Comparison of ENCODE assay signal across 8 cellular contexts in the genomic region with DNA sequence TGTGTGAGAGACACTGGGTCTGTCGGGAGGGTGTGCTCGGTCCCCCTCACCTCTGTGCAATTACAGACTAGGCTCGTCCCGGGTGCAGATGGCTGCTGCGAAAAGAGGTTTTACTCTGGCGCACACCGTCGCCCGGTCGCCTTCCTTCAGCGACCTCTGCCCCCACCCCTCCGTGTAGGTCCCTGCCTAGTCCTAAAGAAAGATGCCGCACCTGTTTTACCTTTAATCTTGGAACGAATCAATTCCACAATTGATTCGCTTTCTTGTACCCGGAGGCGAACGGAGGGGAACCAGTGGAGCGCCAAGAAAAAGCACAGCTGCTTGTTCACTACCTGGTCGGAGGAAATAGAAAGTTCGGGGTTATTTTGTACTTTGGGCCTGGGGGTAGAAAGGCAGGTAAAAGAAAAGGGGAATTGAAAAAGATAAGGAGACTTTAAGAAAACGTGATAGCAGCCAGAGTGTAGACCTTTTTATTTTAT. TPM values are rescaled to one million over a fixed set of nuclear protein-coding genes. Genes with fewer than 3 reads are reported as not detected.
DNase-seq lines count a peak whose midpoint lies in the region; ATAC-seq, FAIRE-seq and TF ChIP-seq lines count a peak whose summit lies in the region.

No MANE protein-coding gene starts in this region.

- H3K4me3 ChIP-seq in HEK293 (ENCODE audit: low read depth, low read length) (peak overlapping the region; percentile 66), bronchial epithelial cell (ENCODE audit: low read depth, low read length) (peak overlapping the region; percentile 41), osteoblast (ENCODE audit: insufficient read depth, low read length) (no peak overlapping the region)

- DNase-seq in bronchial epithelial cell (ENCODE audit: low read depth) (no peak), osteoblast (ENCODE audit: insufficient read length, low spot score, missing footprints) (no peak), GDM1 (lab: John Stamatoyannopoulos, UW) (no peak), epidermal melanocyte (ENCODE audit: insufficient read length, low spot score) (no peak), 8988T (no peak)

- FAIRE-seq in bronchial epithelial cell (lab: Jason Lieb, UNC), result no peak

- no peaks in the 10 kb centered on the region for H4K20me1 ChIP-seq in osteoblast (ENCODE audit: insufficient read depth, low read length)

- no peaks in the 10 kb centered on the region for H3K79me2 ChIP-seq in osteoblast (ENCODE audit: insufficient read depth, low read length)

- H3K4me1 ChIP-seq in HEK293 (ENCODE audit: control insufficient read depth, insufficient read depth, low read length) (peaks cover 12% of the 10 kb centered on the region), osteoblast (ENCODE audit: insufficient read depth, low read length) (no peaks in the 10 kb centered on the region)

- H3K4me2 ChIP-seq in osteoblast (ENCODE audit: insufficient read depth, low read length), result peak overlapping the region; percentile 19

- no peaks in the 10 kb centered on the region for H3K27me3 ChIP-seq in bronchial epithelial cell (ENCODE audit: control insufficient read depth, insufficient read depth, low read length)
- H3K27me3 ChIP-seq in osteoblast (ENCODE audit: insufficient read depth, low read length), result peaks cover 69% of the 10 kb centered on the region

- H3K27ac ChIP-seq in HEK293 (ENCODE audit: extremely low read depth, low read depth, low read length) (peak overlapping the region; percentile 67; the same call in 1 of the 2 replicates), osteoblast (ENCODE audit: low read depth, low read length) (no peak overlapping the region)

- CTCF ChIA-PET in HEK293 (lab: Yijun Ruan, JAX), result interaction anchor here (0.6 to 0.7 kb wide), 2 partner anchors 33 to 176 kb away, joined by 3 read pairs; no protein-coding TSS in a partner anchor

- TF ChIP-seq CTCF in HEK293 (tag by site-specific recombination; IDR thresholded peaks at IDR 0.05), result no peak
- no peak for TF ChIP-seq CTCF in bronchial epithelial cell (IDR thresholded peaks at IDR 0.05; ENCODE audit: insufficient read depth, low read length, severe bottlenecking)
- no peak for TF ChIP-seq CTCF in osteoblast (IDR thresholded peaks at IDR 0.05; ENCODE audit: extremely low read depth, low read depth, low read length)

- H3K36me3 ChIP-seq in HEK293 (ENCODE audit: control insufficient read depth in 2 of 2, insufficient read depth in 1 of 2, low read length in 2 of 2) (peaks cover 0 to 9% of the 10 kb centered on the region in 2 experiments; a peak in 1 of 3 replicates), bronchial epithelial cell (ENCODE audit: control insufficient read depth, insufficient read depth, low read length) (no peaks in the 10 kb centered on the region), osteoblast (ENCODE audit: insufficient read depth, low read length) (no peaks in the 10 kb centered on the region)

- TF ChIP-seq POLR2A in GM18505 (IDR thresholded peaks at IDR 0.05; ENCODE audit: borderline replicate concordance, extremely low read depth, insufficient read depth, insufficient read length), result no peak

- H3K9me3 ChIP-seq in HEK293 (ENCODE audit: control insufficient read depth, insufficient read depth, low read depth, low read length) (no peaks in the 10 kb centered on the region), osteoblast (ENCODE audit: low read depth, low read length) (no peaks in the 10 kb centered on the region)

- H2AFZ ChIP-seq in osteoblast (ENCODE audit: low read length), result peak overlapping the region; percentile 56

- POLR2A ChIA-PET in HEK293 (lab: Yijun Ruan, JAX), result interaction anchor here (1.0 kb wide), 1 partner anchor 186 kb away, joined by 3 read pairs; no protein-coding TSS in a partner anchor

- ATAC-seq in GM18505 (IDR thresholded peaks at IDR 0.05; ENCODE audit: unreplicated experiment), result peak; percentile 22
- ATAC-seq in activated CD4-positive, CD25-positive, alpha-beta regulatory T cell treated with anti-CD3 and anti-CD28 coated beads, Interleukin-2, amount 50 U/mL, for 24 hours, result no peak

TF ChIP-seq in HEK293, 187 proteins besides CTCF, POLR2A, EP300 and RAD21:
- TF ChIP-seq, protein P1, sequence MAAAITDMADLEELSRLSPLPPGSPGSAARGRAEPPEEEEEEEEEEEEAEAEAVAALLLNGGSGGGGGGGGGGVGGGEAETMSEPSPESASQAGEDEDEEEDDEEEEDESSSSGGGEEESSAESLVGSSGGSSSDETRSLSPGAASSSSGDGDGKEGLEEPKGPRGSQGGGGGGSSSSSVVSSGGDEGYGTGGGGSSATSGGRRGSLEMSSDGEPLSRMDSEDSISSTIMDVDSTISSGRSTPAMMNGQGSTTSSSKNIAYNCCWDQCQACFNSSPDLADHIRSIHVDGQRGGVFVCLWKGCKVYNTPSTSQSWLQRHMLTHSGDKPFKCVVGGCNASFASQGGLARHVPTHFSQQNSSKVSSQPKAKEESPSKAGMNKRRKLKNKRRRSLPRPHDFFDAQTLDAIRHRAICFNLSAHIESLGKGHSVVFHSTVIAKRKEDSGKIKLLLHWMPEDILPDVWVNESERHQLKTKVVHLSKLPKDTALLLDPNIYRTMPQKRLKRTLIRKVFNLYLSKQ (tag by site-specific recombination; IDR thresholded peaks at IDR 0.05; ENCODE audit: borderline replicate concordance), result no peak
- TF ChIP-seq ZEB2 (tag by site-specific recombination; IDR thresholded peaks at IDR 0.05), result peak; percentile 33; the same call in 1 of the 2 replicates
- no peak for TF ChIP-seq ZNF302 (tag by site-specific recombination; IDR thresholded peaks at IDR 0.05; ENCODE audit: low read depth)
- no peak for TF ChIP-seq SALL2 (tag by site-specific recombination; IDR thresholded peaks at IDR 0.05; ENCODE audit: borderline replicate concordance)
- TF ChIP-seq MZF1 (tag by site-specific recombination; IDR thresholded peaks at IDR 0.05; ENCODE audit: borderline replicate concordance), result no peak
- TF ChIP-seq ZNF146 (tag by site-specific recombination; IDR thresholded peaks at IDR 0.05), result no peak
- no peak for TF ChIP-seq ZIC2 (tag by site-specific recombination; IDR thresholded peaks at IDR 0.05)
- no peak for TF ChIP-seq EGR2 (tag by site-specific recombination; IDR thresholded peaks at IDR 0.05; ENCODE audit: low read depth)
- TF ChIP-seq ZBTB20 (tag by site-specific recombination; IDR thresholded peaks at IDR 0.05), result peak; percentile 77
- TF ChIP-seq, protein P2, sequence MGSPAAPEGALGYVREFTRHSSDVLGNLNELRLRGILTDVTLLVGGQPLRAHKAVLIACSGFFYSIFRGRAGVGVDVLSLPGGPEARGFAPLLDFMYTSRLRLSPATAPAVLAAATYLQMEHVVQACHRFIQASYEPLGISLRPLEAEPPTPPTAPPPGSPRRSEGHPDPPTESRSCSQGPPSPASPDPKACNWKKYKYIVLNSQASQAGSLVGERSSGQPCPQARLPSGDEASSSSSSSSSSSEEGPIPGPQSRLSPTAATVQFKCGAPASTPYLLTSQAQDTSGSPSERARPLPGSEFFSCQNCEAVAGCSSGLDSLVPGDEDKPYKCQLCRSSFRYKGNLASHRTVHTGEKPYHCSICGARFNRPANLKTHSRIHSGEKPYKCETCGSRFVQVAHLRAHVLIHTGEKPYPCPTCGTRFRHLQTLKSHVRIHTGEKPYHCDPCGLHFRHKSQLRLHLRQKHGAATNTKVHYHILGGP (tag by site-specific recombination; IDR thresholded peaks at IDR 0.05), result no peak
- TF ChIP-seq ZNF335 (tag by site-specific recombination; conservative IDR thresholded peaks at IDR 0.05), result no peak
- TF ChIP-seq ZNF626 (tag by site-specific recombination; IDR thresholded peaks at IDR 0.05), result no peak
- TF ChIP-seq, protein P3, sequence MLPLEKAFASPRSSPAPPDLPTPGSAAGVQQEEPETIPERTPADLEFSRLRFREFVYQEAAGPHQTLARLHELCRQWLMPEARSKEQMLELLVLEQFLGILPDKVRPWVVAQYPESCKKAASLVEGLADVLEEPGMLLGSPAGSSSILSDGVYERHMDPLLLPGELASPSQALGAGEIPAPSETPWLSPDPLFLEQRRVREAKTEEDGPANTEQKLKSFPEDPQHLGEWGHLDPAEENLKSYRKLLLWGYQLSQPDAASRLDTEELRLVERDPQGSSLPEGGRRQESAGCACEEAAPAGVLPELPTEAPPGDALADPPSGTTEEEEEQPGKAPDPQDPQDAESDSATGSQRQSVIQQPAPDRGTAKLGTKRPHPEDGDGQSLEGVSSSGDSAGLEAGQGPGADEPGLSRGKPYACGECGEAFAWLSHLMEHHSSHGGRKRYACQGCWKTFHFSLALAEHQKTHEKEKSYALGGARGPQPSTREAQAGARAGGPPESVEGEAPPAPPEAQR (tag by site-specific recombination; IDR thresholded peaks at IDR 0.05), result no peak
- TF ChIP-seq ZNF239 (tag by site-specific recombination; IDR thresholded peaks at IDR 0.05), result no peak
- no peak for TF ChIP-seq ZNF600 (tag by site-specific recombination; IDR thresholded peaks at IDR 0.05)
- TF ChIP-seq, protein P4, sequence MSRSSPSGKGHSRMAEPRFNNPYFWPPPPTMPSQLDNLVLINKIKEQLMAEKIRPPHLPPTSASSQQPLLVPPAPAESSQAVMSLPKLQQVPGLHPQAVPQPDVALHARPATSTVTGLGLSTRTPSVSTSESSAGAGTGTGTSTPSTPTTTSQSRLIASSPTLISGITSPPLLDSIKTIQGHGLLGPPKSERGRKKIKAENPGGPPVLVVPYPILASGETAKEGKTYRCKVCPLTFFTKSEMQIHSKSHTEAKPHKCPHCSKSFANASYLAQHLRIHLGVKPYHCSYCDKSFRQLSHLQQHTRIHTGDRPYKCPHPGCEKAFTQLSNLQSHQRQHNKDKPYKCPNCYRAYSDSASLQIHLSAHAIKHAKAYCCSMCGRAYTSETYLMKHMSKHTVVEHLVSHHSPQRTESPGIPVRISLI (tag by site-specific recombination; IDR thresholded peaks at IDR 0.05), result no peak
- no peak for TF ChIP-seq ZNF560 (tag by site-specific recombination; IDR thresholded peaks at IDR 0.05; ENCODE audit: borderline replicate concordance)

RNA-seq across cellular contexts. Expression of a gene that starts 1.2 kb away (rescaled TPM):
- total RNA-seq in bronchial epithelial cell, result 1.1 and 5.0 TPM in 2 replicates
- 0.36 and 0.59 TPM in 2 replicates for total RNA-seq in osteoblast
